1 cellular context compared by ENCODE assay signal in genomic region chr20:50507745-50508144, GRCh38.
TF ChIP-seq lines count a peak whose summit lies in the region.

No MANE protein-coding gene starts in this region.

TF ChIP-seq in HepG2, 621 proteins besides CTCF, POLR2A, EP300 and RAD21:
- TF ChIP-seq ZNF121 (CRISPR knock-in tag; IDR thresholded peaks at IDR 0.05) (peak; percentile 94), ZNF460 (CRISPR knock-in tag; IDR thresholded peaks at IDR 0.05; ENCODE audit: borderline replicate concordance) (peak; percentile 46), DZIP1 (CRISPR knock-in tag; IDR thresholded peaks at IDR 0.05) (0 out of 2 replicates have a peak, but pooled peaks have one; percentile 8), ARID4A (CRISPR knock-in tag; IDR thresholded peaks at IDR 0.05; ENCODE audit: borderline replicate concordance) (0 out of 2 replicates have a peak, but pooled peaks have one; percentile 16)
